Comparison of ENCODE assay signal across 2 cellular contexts in genomic region chr6:25296980-25297379, GRCh38.
TF ChIP-seq lines count a peak whose summit lies in the region.

No MANE protein-coding gene starts in this region.

TF ChIP-seq in liver, 16 proteins besides CTCF, POLR2A, EP300 and RAD21 (continued from another document):
- peak; percentile 19 for TF ChIP-seq SP1 (IDR thresholded peaks at IDR 0.05)

TF ChIP-seq in HepG2, 621 proteins besides CTCF, POLR2A, EP300 and RAD21 (continued from another document):
- TF ChIP-seq, protein P1, sequence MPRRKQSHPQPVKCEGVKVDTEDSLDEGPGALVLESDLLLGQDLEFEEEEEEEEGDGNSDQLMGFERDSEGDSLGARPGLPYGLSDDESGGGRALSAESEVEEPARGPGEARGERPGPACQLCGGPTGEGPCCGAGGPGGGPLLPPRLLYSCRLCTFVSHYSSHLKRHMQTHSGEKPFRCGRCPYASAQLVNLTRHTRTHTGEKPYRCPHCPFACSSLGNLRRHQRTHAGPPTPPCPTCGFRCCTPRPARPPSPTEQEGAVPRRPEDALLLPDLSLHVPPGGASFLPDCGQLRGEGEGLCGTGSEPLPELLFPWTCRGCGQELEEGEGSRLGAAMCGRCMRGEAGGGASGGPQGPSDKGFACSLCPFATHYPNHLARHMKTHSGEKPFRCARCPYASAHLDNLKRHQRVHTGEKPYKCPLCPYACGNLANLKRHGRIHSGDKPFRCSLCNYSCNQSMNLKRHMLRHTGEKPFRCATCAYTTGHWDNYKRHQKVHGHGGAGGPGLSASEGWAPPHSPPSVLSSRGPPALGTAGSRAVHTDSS (CRISPR knock-in tag; conservative IDR thresholded peaks at IDR 0.05), result no peak
- TF ChIP-seq ZSCAN22 (CRISPR knock-in tag; IDR thresholded peaks at IDR 0.05), result no peak
- no peak for TF ChIP-seq ZNF12 (CRISPR knock-in tag; IDR thresholded peaks at IDR 0.05)
- no peak for TF ChIP-seq NR0B2 (CRISPR knock-in tag; IDR thresholded peaks at IDR 0.05)
- TF ChIP-seq, protein P2, sequence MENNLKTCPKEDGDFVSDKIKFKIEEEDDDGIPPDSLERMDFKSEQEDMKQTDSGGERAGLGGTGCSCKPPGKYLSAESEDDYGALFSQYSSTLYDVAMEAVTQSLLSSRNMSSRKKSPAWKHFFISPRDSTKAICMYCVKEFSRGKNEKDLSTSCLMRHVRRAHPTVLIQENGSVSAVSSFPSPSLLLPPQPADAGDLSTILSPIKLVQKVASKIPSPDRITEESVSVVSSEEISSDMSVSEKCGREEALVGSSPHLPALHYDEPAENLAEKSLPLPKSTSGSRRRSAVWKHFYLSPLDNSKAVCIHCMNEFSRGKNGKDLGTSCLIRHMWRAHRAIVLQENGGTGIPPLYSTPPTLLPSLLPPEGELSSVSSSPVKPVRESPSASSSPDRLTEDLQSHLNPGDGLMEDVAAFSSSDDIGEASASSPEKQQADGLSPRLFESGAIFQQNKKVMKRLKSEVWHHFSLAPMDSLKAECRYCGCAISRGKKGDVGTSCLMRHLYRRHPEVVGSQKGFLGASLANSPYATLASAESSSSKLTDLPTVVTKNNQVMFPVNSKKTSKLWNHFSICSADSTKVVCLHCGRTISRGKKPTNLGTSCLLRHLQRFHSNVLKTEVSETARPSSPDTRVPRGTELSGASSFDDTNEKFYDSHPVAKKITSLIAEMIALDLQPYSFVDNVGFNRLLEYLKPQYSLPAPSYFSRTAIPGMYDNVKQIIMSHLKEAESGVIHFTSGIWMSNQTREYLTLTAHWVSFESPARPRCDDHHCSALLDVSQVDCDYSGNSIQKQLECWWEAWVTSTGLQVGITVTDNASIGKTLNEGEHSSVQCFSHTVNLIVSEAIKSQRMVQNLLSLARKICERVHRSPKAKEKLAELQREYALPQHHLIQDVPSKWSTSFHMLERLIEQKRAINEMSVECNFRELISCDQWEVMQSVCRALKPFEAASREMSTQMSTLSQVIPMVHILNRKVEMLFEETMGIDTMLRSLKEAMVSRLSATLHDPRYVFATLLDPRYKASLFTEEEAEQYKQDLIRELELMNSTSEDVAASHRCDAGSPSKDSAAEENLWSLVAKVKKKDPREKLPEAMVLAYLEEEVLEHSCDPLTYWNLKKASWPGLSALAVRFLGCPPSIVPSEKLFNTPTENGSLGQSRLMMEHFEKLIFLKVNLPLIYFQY (CRISPR knock-in tag; IDR thresholded peaks at IDR 0.05; ENCODE audit: borderline replicate concordance), result no peak
- TF ChIP-seq SNAI1 (CRISPR knock-in tag; IDR thresholded peaks at IDR 0.05; ENCODE audit: borderline replicate concordance), result no peak
- no peak for TF ChIP-seq DPF2 (CRISPR knock-in tag; IDR thresholded peaks at IDR 0.05; ENCODE audit: borderline replicate concordance, low read depth)
- no peak for TF ChIP-seq NONO (IDR thresholded peaks at IDR 0.05)
- no peak for TF ChIP-seq NONO (CRISPR knock-in tag; conservative IDR thresholded peaks at IDR 0.05)
- no peak for TF ChIP-seq SNAPC2 (CRISPR knock-in tag; IDR thresholded peaks at IDR 0.05)
- TF ChIP-seq, protein P3, sequence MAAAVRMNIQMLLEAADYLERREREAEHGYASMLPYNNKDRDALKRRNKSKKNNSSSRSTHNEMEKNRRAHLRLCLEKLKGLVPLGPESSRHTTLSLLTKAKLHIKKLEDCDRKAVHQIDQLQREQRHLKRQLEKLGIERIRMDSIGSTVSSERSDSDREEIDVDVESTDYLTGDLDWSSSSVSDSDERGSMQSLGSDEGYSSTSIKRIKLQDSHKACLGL (CRISPR knock-in tag; IDR thresholded peaks at IDR 0.05), result no peak
